27 cellular contexts compared by ENCODE assay signal in genomic region chr4:156303708-156304107, GRCh38.
DNase-seq lines count a peak whose midpoint lies in the region.
"Had no signal": no experiment of that assay in that cellular context is flagged by ENCODE, and none has a peak within 500 bp of the region (broad histone marks: within the 10 kb centered on the region; RNA-seq: fewer than 3 reads in every experiment).

No MANE protein-coding gene starts in this region.

- H3K4me1 Mint-ChIP-seq in activated naive CD4-positive, alpha-beta T cell treated with anti-CD3 and anti-CD28 coated beads, Interleukin-2, amount 10 ng/mL, durations not matched to agents 7 days and 5 days: no peaks in the 10 kb centered on the region
- H3K4me1 Mint-ChIP-seq: activated CD4-positive, alpha-beta T cell treated with anti-CD3 and anti-CD28 coated beads, Interleukin-2, amount 10 ng/mL, durations not matched to agents 7 days and 5 days; IgD-negative memory B cell had no signal

- DNase-seq in NCI-H146 (lab: John Stamatoyannopoulos, UW): peak; percentile 50
- peak; percentile 59 for DNase-seq in NCI-H345 treated with DMSO at 0.1 percent for 48 hours (lab: John Stamatoyannopoulos, UW; ENCODE audit: unreplicated experiment)
- no peak for DNase-seq in neuronal stem cell (ENCODE audit: low spot score)
- DNase-seq in NK-92 treated with Interleukin-12 subunit alpha and Interleukin-12 subunit beta, amount 100 ng/mL, for 24 hours (lab: John Stamatoyannopoulos, UW): no peak
- no peak for DNase-seq in activated naive CD4-positive, alpha-beta T cell treated with anti-CD3 and anti-CD28 coated beads, Interleukin-2, amount 10 ng/mL, durations not matched to agents 7 days and 5 days
- no peak for DNase-seq in SW 1271 (lab: John Stamatoyannopoulos, UW)
- DNase-seq: activated CD4-positive, alpha-beta T cell treated with anti-CD3 and anti-CD28 coated beads, Interleukin-2, amount 10 ng/mL, durations not matched to agents 7 days and 5 days; activated gamma-delta T cell treated with Interleukin-2 at 50 U/mL for 16 hours; activated T-cell treated with anti-CD3 and anti-CD28 coated beads, Interleukin-2, amount 50 U/mL, for 4 hours; Caco-2; central memory CD4-positive, alpha-beta T cell; hippocampal formation; left cardiac atrium; mammary epithelial cell; NCI-H1694; NCI-H446; nephron progenitor cell; SHP77; stimulated activated CD4-positive, alpha-beta T cell treated with anti-CD3 and anti-CD28 coated beads, Interleukin-2, amount 100 ng/mL, for 24 hours; T1000 had no signal

- peaks cover 2% of the 10 kb centered on the region for H3K9me3 Mint-ChIP-seq in activated naive CD4-positive, alpha-beta T cell treated with anti-CD3 and anti-CD28 coated beads, Interleukin-2, amount 10 ng/mL, durations not matched to agents 7 days and 5 days
- H3K9me3 Mint-ChIP-seq: activated CD4-positive, alpha-beta T cell treated with anti-CD3 and anti-CD28 coated beads, Interleukin-2, amount 10 ng/mL, durations not matched to agents 7 days and 5 days; nephron progenitor cell; type B pancreatic cell had no signal

- H3K4me3 ChIP-seq in HUES6 (ENCODE audit: low read depth, low read length) (no peak overlapping the region), neuronal stem cell (ENCODE audit: low read length in 2 of 2) (no peak overlapping the region)
- H3K4me3 ChIP-seq: BLaER1 treated with 17β-estradiol and CSF1 and Interleukin-3, amounts not matched to agents 10 nM and 100 nM; gastroesophageal sphincter; right atrium auricular region had no signal

- no peaks in the 10 kb centered on the region for H3K79me1 ChIP-seq in neuronal stem cell (ENCODE audit: low read depth, low read length)

- no peak overlapping the region for H2BK120ac ChIP-seq in neuronal stem cell (ENCODE audit: low read depth, low read length)

- no peak overlapping the region for H4K91ac ChIP-seq in neuronal stem cell (ENCODE audit: low read depth, low read length, poor library complexity)

- H3K4me1 ChIP-seq in HUES6 (ENCODE audit: control insufficient read depth, insufficient read depth, low read length) (peaks cover 11% of the 10 kb centered on the region; the same call in 1 of the 2 replicates), neuronal stem cell (ENCODE audit: control insufficient read depth in 2 of 2, insufficient read depth in 1 of 2, low read depth in 1 of 2, low read length in 2 of 2) (peaks cover 0 to 10% of the 10 kb centered on the region in 2 donors)
- H3K4me1 ChIP-seq: BLaER1 treated with 17β-estradiol and CSF1 and Interleukin-3, amounts not matched to agents 10 nM and 100 nM; Caco-2; parathyroid adenoma had no signal

- H3K18ac ChIP-seq in neuronal stem cell (ENCODE audit: low read length): no peak overlapping the region

- CTCF ChIA-PET in activated naive CD4-positive, alpha-beta T cell treated with anti-CD3 and anti-CD28 coated beads, Interleukin-2, amount 10 ng/mL, durations not matched to agents 7 days and 5 days (lab: Charles Lee): no interaction called here

- no peak overlapping the region for H2AK5ac ChIP-seq in neuronal stem cell (ENCODE audit: low read depth, low read length)

- H2BK12ac ChIP-seq in neuronal stem cell (ENCODE audit: low read length): no peak overlapping the region

- H3K27ac Mint-ChIP-seq in activated naive CD4-positive, alpha-beta T cell treated with anti-CD3 and anti-CD28 coated beads, Interleukin-2, amount 10 ng/mL, durations not matched to agents 7 days and 5 days: no peak overlapping the region
- H3K27ac Mint-ChIP-seq: activated CD4-positive, alpha-beta T cell treated with anti-CD3 and anti-CD28 coated beads, Interleukin-2, amount 10 ng/mL, durations not matched to agents 7 days and 5 days; IgD-negative memory B cell; nephron progenitor cell; type B pancreatic cell had no signal

- H3K4me3 Mint-ChIP-seq in activated naive CD4-positive, alpha-beta T cell treated with anti-CD3 and anti-CD28 coated beads, Interleukin-2, amount 10 ng/mL, durations not matched to agents 7 days and 5 days: no peak overlapping the region
- H3K4me3 Mint-ChIP-seq: activated CD4-positive, alpha-beta T cell treated with anti-CD3 and anti-CD28 coated beads, Interleukin-2, amount 10 ng/mL, durations not matched to agents 7 days and 5 days; activated T-cell treated with anti-CD3 and anti-CD28 coated beads, Interleukin-2, amount 50 U/mL, for 4 hours; IgD-negative memory B cell; nephron progenitor cell; type B pancreatic cell had no signal

- H3K4me2 ChIP-seq in neuronal stem cell (ENCODE audit: insufficient read depth, low read length, poor library complexity, severe bottlenecking): no peak overlapping the region
- H3K4me2 ChIP-seq: BLaER1 treated with 17β-estradiol and CSF1 and Interleukin-3, amounts not matched to agents 10 nM and 100 nM had no signal

- no CpG with 5 or more reads among the region's 2 CpGs for WGBS in neuronal stem cell (ENCODE audit: extremely low coverage in 2 of 2, insufficient read length in 2 of 2, insufficient replicate concordance in 1 of 2), 2 donors

- no peak overlapping the region for H3K9ac ChIP-seq in HUES6 (ENCODE audit: low read length)
- H3K9ac ChIP-seq in neuronal stem cell (ENCODE audit: low read depth, low read length, poor library complexity): no peak overlapping the region
- H3K9ac ChIP-seq: BLaER1 treated with 17β-estradiol and CSF1 and Interleukin-3, amounts not matched to agents 10 nM and 100 nM; parathyroid adenoma had no signal

- H3K36me3 Mint-ChIP-seq in activated naive CD4-positive, alpha-beta T cell treated with anti-CD3 and anti-CD28 coated beads, Interleukin-2, amount 10 ng/mL, durations not matched to agents 7 days and 5 days: no peaks in the 10 kb centered on the region
- H3K36me3 Mint-ChIP-seq: IgD-negative memory B cell, type B pancreatic cell had no signal

- H3K36me3 ChIP-seq in HUES6 (ENCODE audit: control insufficient read depth, insufficient read depth, low read length): no peaks in the 10 kb centered on the region
- H3K36me3 ChIP-seq in neuronal stem cell (replicated peaks in 1 of 2; ENCODE audit: control insufficient read depth in 2 of 2, insufficient read depth in 2 of 2, low read length in 2 of 2): no peaks in the 10 kb centered on the region
- H3K36me3 ChIP-seq: BLaER1 treated with 17β-estradiol and CSF1 and Interleukin-3, amounts not matched to agents 10 nM and 100 nM; gastroesophageal sphincter; right atrium auricular region had no signal

- no peak overlapping the region for H3K14ac ChIP-seq in neuronal stem cell (ENCODE audit: low read length)

- no peak overlapping the region for H3K23ac ChIP-seq in neuronal stem cell (ENCODE audit: low read depth, low read length, poor library complexity)

- peak overlapping the region; percentile 47 for H2AFZ ChIP-seq in neuronal stem cell (ENCODE audit: low read length)
- H2AFZ ChIP-seq: parathyroid adenoma had no signal

- no peak overlapping the region for H3K4ac ChIP-seq in neuronal stem cell (ENCODE audit: low read length)

- H4K8ac ChIP-seq in neuronal stem cell (ENCODE audit: low read depth, low read length): no peak overlapping the region

- no peak overlapping the region for H2BK5ac ChIP-seq in neuronal stem cell (ENCODE audit: low read length)

- H3K9me3 ChIP-seq in HUES6 (ENCODE audit: control insufficient read depth, insufficient read depth, low read depth, low read length) (no peaks in the 10 kb centered on the region; the same call in 1 of the 2 replicates), neuronal stem cell (replicated peaks in 1 of 2; ENCODE audit: control insufficient read depth in 2 of 2, insufficient read depth in 1 of 2, low read depth in 1 of 2, low read length in 2 of 2) (no peaks in the 10 kb centered on the region)
- H3K9me3 ChIP-seq: BLaER1 treated with 17β-estradiol and CSF1 and Interleukin-3, amounts not matched to agents 10 nM and 100 nM; Caco-2; gastroesophageal sphincter; right atrium auricular region had no signal

- H3K27me3 ChIP-seq in HUES6 (ENCODE audit: control insufficient read depth, insufficient read depth, low read length) (no peaks in the 10 kb centered on the region), neuronal stem cell (ENCODE audit: control insufficient read depth in 3 of 3, insufficient read depth in 3 of 3, low read depth in 1 of 3, low read length in 3 of 3) (no peaks in the 10 kb centered on the region)
- H3K27me3 ChIP-seq: BLaER1 treated with 17β-estradiol and CSF1 and Interleukin-3, amounts not matched to agents 10 nM and 100 nM; gastroesophageal sphincter; right atrium auricular region had no signal

- peak overlapping the region; percentile 68; the same call in 1 of the 2 replicates for H3K27ac ChIP-seq in HUES6 (ENCODE audit: low read depth, low read length)
- H3K27ac ChIP-seq in neuronal stem cell (replicated peaks; ENCODE audit: low read length): no peak overlapping the region
- H3K27ac ChIP-seq: BLaER1 treated with 17β-estradiol and CSF1 and Interleukin-3, amounts not matched to agents 10 nM and 100 nM; gastroesophageal sphincter; parathyroid adenoma; right atrium auricular region had no signal

- no peak overlapping the region for H2BK15ac ChIP-seq in neuronal stem cell (ENCODE audit: low read length)

- H3K27me3 Mint-ChIP-seq in activated naive CD4-positive, alpha-beta T cell treated with anti-CD3 and anti-CD28 coated beads, Interleukin-2, amount 10 ng/mL, durations not matched to agents 7 days and 5 days: no peaks in the 10 kb centered on the region
- H3K27me3 Mint-ChIP-seq: activated CD4-positive, alpha-beta T cell treated with anti-CD3 and anti-CD28 coated beads, Interleukin-2, amount 10 ng/mL, durations not matched to agents 7 days and 5 days; IgD-negative memory B cell; type B pancreatic cell had no signal

Comparison
In these comparisons a context has a peak if more than half of its experiments do, and no peak if none do; other contexts are left out.
1. DNase-seq: peak in NCI-H146 (single experiment) and NCI-H345 treated with DMSO at 0.1 percent for 48 hours (single experiment); none in neuronal stem cell (single experiment), NK-92 treated with Interleukin-12 subunit alpha and Interleukin-12 subunit beta, amount 100 ng/mL, for 24 hours (single experiment), activated naive CD4-positive, alpha-beta T cell treated with anti-CD3 and anti-CD28 coated beads, Interleukin-2, amount 10 ng/mL, durations not matched to agents 7 days and 5 days (single experiment) and SW 1271 (0 of 2).